ENCODE assay signal across 2 cellular contexts in genomic region chr12:107788690-107789458, GRCh38.
TF ChIP-seq lines count a peak whose summit lies in the region.

No MANE protein-coding gene starts in this region.

TF ChIP-seq in IMR-90, 13 proteins besides CTCF, POLR2A, EP300 and RAD21:
- TF ChIP-seq CEBPB (IDR thresholded peaks at IDR 0.05; ENCODE audit: low read depth, low read length) (no peak), ELK1 (IDR thresholded peaks at IDR 0.05; ENCODE audit: borderline replicate concordance, low read depth, low read length) (no peak)

TF ChIP-seq in H1, 55 proteins besides CTCF, POLR2A, EP300 and RAD21:
- TF ChIP-seq RFX5 (IDR thresholded peaks at IDR 0.05; ENCODE audit: borderline replicate concordance, low read depth, low read length) (no peak), EGR1 (IDR thresholded peaks at IDR 0.05; ENCODE audit: borderline replicate concordance, low read depth, low read length) (no peak), SIX5 (IDR thresholded peaks at IDR 0.05; ENCODE audit: low read depth, low read length) (no peak), MAFK (IDR thresholded peaks at IDR 0.05; ENCODE audit: low read depth, low read length) (no peak), NRF1 (IDR thresholded peaks at IDR 0.05; ENCODE audit: low read depth, low read length) (no peak), CEBPB (IDR thresholded peaks at IDR 0.05; ENCODE audit: low read depth, low read length) (no peak), JUN (IDR thresholded peaks at IDR 0.05; ENCODE audit: low read depth, low read length) (no peak), CREB1 (IDR thresholded peaks at IDR 0.05) (no peak), TCF12 (IDR thresholded peaks at IDR 0.05; ENCODE audit: low read depth, low read length) (no peak), RBBP5 (IDR thresholded peaks at IDR 0.05; ENCODE audit: borderline replicate concordance, low read depth, low read length) (no peak), KDM1A (IDR thresholded peaks at IDR 0.05; ENCODE audit: borderline replicate concordance, low read length) (no peak), TBP (IDR thresholded peaks at IDR 0.05; ENCODE audit: low read depth, low read length) (no peak), CHD7 (IDR thresholded peaks at IDR 0.05; ENCODE audit: insufficient replicate concordance, low read length) (no peak), KDM5A (IDR thresholded peaks at IDR 0.05; ENCODE audit: low read length) (no peak), ATF3 (IDR thresholded peaks at IDR 0.05; ENCODE audit: insufficient read depth, low read depth, low read length) (no peak), GTF2F1 (IDR thresholded peaks at IDR 0.05; ENCODE audit: borderline replicate concordance, low read depth, low read length) (no peak)
